ENCODE assay signal across 26 cellular contexts in genomic region chr2:63850204-63850571, GRCh38. TPM values are rescaled to one million over a fixed set of nuclear protein-coding genes. Genes with fewer than 3 reads are reported as not detected.
DNase-seq lines count a peak whose midpoint lies in the region; ATAC-seq, FAIRE-seq and TF ChIP-seq lines count a peak whose summit lies in the region.
"Had no signal": no experiment of that assay in that cellular context is flagged by ENCODE, and none has a peak within 500 bp of the region (broad histone marks: within the 10 kb centered on the region; RNA-seq: fewer than 3 reads in every experiment).

No MANE protein-coding gene starts in this region.

- H3K36me3 ChIP-seq in ACC112 (ENCODE audit: insufficient read depth, low read length) (peaks cover 8% of the 10 kb centered on the region; the same call in 1 of the 2 replicates), HUES48 (ENCODE audit: control insufficient read depth, insufficient read depth, low read length) (peaks cover 53% of the 10 kb centered on the region), adipocyte (ENCODE audit: control insufficient read depth, insufficient read depth, low read length, severe bottlenecking) (no peaks in the 10 kb centered on the region), kidney (ENCODE audit: control insufficient read depth in 1 of 2, insufficient read depth in 2 of 2, low read length in 2 of 2) (no peaks in the 10 kb centered on the region)
- H3K36me3 ChIP-seq: BLaER1, brain microvascular endothelial cell, Peyer's patch, uterus had no signal

- ATAC-seq in GM18873 (IDR thresholded peaks at IDR 0.05; ENCODE audit: low FRiP score, unreplicated experiment) = no peak
- no peak for ATAC-seq in GM21390 (IDR thresholded peaks at IDR 0.05; ENCODE audit: unreplicated experiment)

- FAIRE-seq in kidney (lab: Jason Lieb, UNC) (peak; percentile 55), D721Med (lab: Jason Lieb, UNC) (no peak)
- FAIRE-seq: endometrium, GM18507 had no signal

- intact Hi-C loops in kidney (cut with DNase I) = no loop called here

- TF ChIP-seq CTCF in kidney (IDR thresholded peaks at IDR 0.05; ENCODE audit: borderline replicate concordance, extremely low read depth, insufficient read depth) (no peak), D721Med (IDR thresholded peaks at IDR 0.05; ENCODE audit: insufficient read depth, missing control alignments) (no peak)

- H3K27me3 ChIP-seq in ACC112 (ENCODE audit: insufficient read depth, low read length) = no peaks in the 10 kb centered on the region
- H3K27me3 ChIP-seq in HUES48 (ENCODE audit: control insufficient read depth, insufficient read depth, low read length) = no peaks in the 10 kb centered on the region
- no peaks in the 10 kb centered on the region for H3K27me3 ChIP-seq in adipocyte (replicated peaks; ENCODE audit: control insufficient read depth, insufficient read depth, low read length)
- H3K27me3 ChIP-seq: BLaER1, brain microvascular endothelial cell, Peyer's patch, SJCRH30, uterus had no signal

- peak overlapping the region; percentile 42 for H3K27ac ChIP-seq in ACC112 (ENCODE audit: low read depth, low read length)
- peak overlapping the region; percentile 97 for H3K27ac ChIP-seq in HUES48 (ENCODE audit: low read depth, low read length)
- H3K27ac ChIP-seq in kidney (ENCODE audit: low read depth in 2 of 2, low read length in 2 of 2) = no peak overlapping the region
- H3K27ac ChIP-seq: BLaER1, Peyer's patch, SJCRH30 had no signal

- DNase-seq in adipocyte (ENCODE audit: low read depth) = no peak
- DNase-seq in kidney = no peak
- no peak for DNase-seq in activated CD4-positive, CD25-positive, alpha-beta regulatory T cell (lab: John Stamatoyannopoulos, UW)
- no peak for DNase-seq in D721Med (ENCODE audit: insufficient read length, low spot score)
- DNase-seq: ACHN; activated CD4-positive, alpha-beta memory T cell treated with anti-CD3 and anti-CD28 coated beads for 36 hours; activated effector memory CD4-positive, alpha-beta T cell treated with Interleukin-2 at 50 U/mL for 16 hours; brain microvascular endothelial cell; cortex of kidney; left ventricle myocardium superior; mucosa of descending colon; NCI-H2081; NCI-H446 treated with DMSO at 0.1 percent for 48 hours; NK-92 treated with Interleukin-12 subunit alpha and Interleukin-12 subunit beta, amount 100 ng/mL, for 24 hours; Peyer's patch; SJCRH30; stimulated activated CD4-positive, alpha-beta T cell treated with anti-CD3 and anti-CD28 coated beads, Interleukin-2, amount 100 ng/mL, for 24 hours; uterus had no signal

- peaks cover 97% of the 10 kb centered on the region for H3K79me2 ChIP-seq in ACC112 (ENCODE audit: control insufficient read depth, insufficient read depth, low read length, unreplicated experiment)

- H3K4me1 ChIP-seq in ACC112 (ENCODE audit: control insufficient read depth, insufficient read depth, low read length, unreplicated experiment) (peaks cover 73% of the 10 kb centered on the region), HUES48 (ENCODE audit: control insufficient read depth, insufficient read depth, low read length) (peaks cover 92% of the 10 kb centered on the region), adipocyte (ENCODE audit: control insufficient read depth, insufficient read depth, low read length) (peaks cover 93% of the 10 kb centered on the region), kidney (ENCODE audit: control insufficient read depth in 1 of 2, insufficient read depth in 1 of 2, low read depth in 1 of 2, low read length in 2 of 2) (peaks cover 14 to 31% of the 10 kb centered on the region in 2 donors)
- H3K4me1 ChIP-seq: SJCRH30 had no signal

- no peak overlapping the region for H2AFZ ChIP-seq in ACC112 (ENCODE audit: low read length, unreplicated experiment)

- H3K4me3 ChIP-seq in ACC112 (ENCODE audit: low read depth, low read length) = peak overlapping the region; percentile 36
- H3K4me3 ChIP-seq in HUES48 (ENCODE audit: low read depth, low read length) = peak overlapping the region; percentile 50
- peak overlapping the region; percentile 76 for H3K4me3 ChIP-seq in adipocyte (ENCODE audit: low read length)
- H3K4me3 ChIP-seq in kidney (ENCODE audit: low read length in 2 of 2) = no peak overlapping the region
- H3K4me3 ChIP-seq: BLaER1, mucosa of descending colon, Peyer's patch, SJCRH30, skin epidermis, uterus had no signal

- H3K9ac ChIP-seq in HUES48 (ENCODE audit: low read depth, low read length) = peak overlapping the region; percentile 21; the same call in 1 of the 2 replicates
- peak overlapping the region; percentile 81 for H3K9ac ChIP-seq in adipocyte (ENCODE audit: low read length)
- no peak overlapping the region for H3K9ac ChIP-seq in kidney (ENCODE audit: low read length in 2 of 2)
- H3K9ac ChIP-seq: BLaER1 had no signal

- H3K9me3 ChIP-seq in HUES48 (ENCODE audit: control insufficient read depth, insufficient read depth, low read length) (no peaks in the 10 kb centered on the region), adipocyte (ENCODE audit: control insufficient read depth, low read length) (no peaks in the 10 kb centered on the region), kidney (ENCODE audit: control insufficient read depth in 1 of 2, low read length in 2 of 2) (no peaks in the 10 kb centered on the region)
- H3K9me3 ChIP-seq: mucosa of descending colon, Peyer's patch, uterus had no signal

RNA-seq across cellular contexts. Expression of gene UGP2, which starts 8.5 kb away (rescaled TPM):
- total RNA-seq in kidney = 140 TPM
- polyA plus RNA-seq in kidney (ENCODE audit: insufficient read depth, low read depth, low replicate concordance) = 118 TPM

Comparison
In these comparisons a context has a peak if more than half of its experiments do, and no peak if none do; other contexts are left out.
1. H3K27ac ChIP-seq: peak in ACC112 (single experiment) and HUES48 (single experiment); none in kidney (0 of 2).
2. H3K4me3 ChIP-seq: peak in ACC112 (single experiment), HUES48 (single experiment) and adipocyte (single experiment); none in kidney (0 of 2).
3. H3K9ac ChIP-seq: peak in HUES48 (single experiment) and adipocyte (single experiment); none in kidney (0 of 2).